In genomic region chr17:81926451-81927144, GRCh38 we compare ENCODE assay signal across 8 cellular contexts. TPM values are rescaled to one million over a fixed set of nuclear protein-coding genes. Genes with fewer than 3 reads are reported as not detected.
DNase-seq lines count a peak whose midpoint lies in the region; ATAC-seq and TF ChIP-seq lines count a peak whose summit lies in the region.

No MANE protein-coding gene starts in this region.

- peaks cover 0 to 16% (median 1%) of the 10 kb centered on the region in 4 donors for H3K27me3 ChIP-seq in esophagus muscularis mucosa

- peaks cover 8 to 14% (median 13%) of the 10 kb centered on the region in 4 donors for H3K36me3 ChIP-seq in esophagus muscularis mucosa

- TF ChIP-seq CTCF in GM12865 (IDR thresholded peaks at IDR 0.05; ENCODE audit: insufficient read depth, low read depth, low read length, missing control alignments) (no peak), esophagus muscularis mucosa (IDR thresholded peaks at IDR 0.05) (no peak)

- TF ChIP-seq POLR2A in esophagus muscularis mucosa (IDR thresholded peaks at IDR 0.05; ENCODE audit: low read depth), result no peak

- TF ChIP-seq EP300 in esophagus muscularis mucosa (IDR thresholded peaks at IDR 0.05), result no peak

- intact Hi-C loops in esophagus muscularis mucosa (cut with DNase I), result no loop called here

- peak; percentile 25 for ATAC-seq in HG02885 (IDR thresholded peaks at IDR 0.05; ENCODE audit: poor library complexity, unreplicated experiment)
- ATAC-seq in stimulated activated naive CD8-positive, alpha-beta T cell treated with anti-CD3 and anti-CD28 coated beads, Interleukin-15, Interleukin-2, amounts not matched to agents 100 U/mL and 50 U/mL, for 24 hours, result peak; percentile 16
- ATAC-seq in GM21526 (IDR thresholded peaks at IDR 0.05; ENCODE audit: low FRiP score, unreplicated experiment), result no peak

- peak overlapping the region; percentile 91 to 98 (median 95) for H3K27ac ChIP-seq in esophagus muscularis mucosa (replicated peaks in 1 of 4)

- H3K9me3 ChIP-seq in esophagus muscularis mucosa, result no peaks in the 10 kb centered on the region

- peak overlapping the region; percentile 90 for H3K4me3 ChIP-seq in GM12865 (ENCODE audit: low read depth, low read length)
- peak overlapping the region; percentile 80 to 99 (median 84) for H3K4me3 ChIP-seq in esophagus muscularis mucosa

- peaks cover 50 to 67% (median 64%) of the 10 kb centered on the region in 4 donors for H3K4me1 ChIP-seq in esophagus muscularis mucosa

- DNase-seq in GM12865 (ENCODE audit: low read depth) (peak; percentile 64), OCI-M1 (lab: John Stamatoyannopoulos, UW) (peak; percentile 88), esophagus muscularis mucosa (ENCODE audit: extremely low spot score) (peak; percentile 95), myocyte (ENCODE audit: low read depth) (peak; percentile 89)
- DNase-seq in activated T-cell treated with anti-CD3 and anti-CD28 coated beads, Interleukin-2, amount 50 U/mL, for 1 hour, result peak; percentile 61
- DNase-seq in stimulated activated naive CD8-positive, alpha-beta T cell treated with anti-CD3 and anti-CD28 coated beads, Interleukin-15, Interleukin-2, amounts not matched to agents 100 U/mL and 50 U/mL, for 24 hours, result peak; percentile 73

- whole genome bisulfite sequencing in esophagus muscularis mucosa, result 0% methylated on average over 26 of the region's 44 CpGs

RNA-seq across cellular contexts. Expression of gene MAFG, which starts 0.9 kb away (rescaled TPM):
- total RNA-seq in esophagus muscularis mucosa (10 to 100 TPM; 23.7 to 41.7 (median 33.6) TPM), myocyte (48.9 and 61.0 TPM in 2 replicates)
- polyA plus RNA-seq in myocyte (2012), result 55.5 TPM

RNA-seq across cellular contexts. Expression of gene SIRT7, which starts 8.6 kb away (rescaled TPM):
- total RNA-seq in esophagus muscularis mucosa, result 10 to 100 TPM; 13.9 to 27.0 (median 19.9) TPM
- 19.2 and 20.3 TPM in 2 replicates for total RNA-seq in myocyte
- polyA plus RNA-seq in myocyte (2012), result 19.5 TPM

RNA-seq across cellular contexts. Expression of gene PYCR1, which starts 10.5 kb away (rescaled TPM):
- total RNA-seq in esophagus muscularis mucosa (1 to 10 TPM; 2.1 to 6.5 (median 4.6) TPM), myocyte (120 and 223 TPM in 2 replicates)
- 164 TPM for polyA plus RNA-seq in myocyte (2012)

RNA-seq across cellular contexts. Expression of gene PCYT2, which starts 15.4 kb away (rescaled TPM):
- total RNA-seq in esophagus muscularis mucosa (10 to 100 TPM; 27.4 to 38.7 (median 33.3) TPM), myocyte (67.4 and 88.5 TPM in 2 replicates)
- 42.2 TPM for polyA plus RNA-seq in myocyte (2012)

RNA-seq across cellular contexts. Expression of gene MYADML2, which starts 20.4 kb away (rescaled TPM):
- total RNA-seq in esophagus muscularis mucosa, result not detected
- 0.16 and 1.3 TPM in 2 replicates for total RNA-seq in myocyte
- polyA plus RNA-seq in myocyte (2012), result 0.35 TPM

Comparison
In these comparisons a context has a peak if more than half of its experiments do, and no peak if none do; other contexts are left out.
1. RNA of gene PYCR1, which starts 10.5 kb away (total RNA-seq): 120 to 223 TPM in myocyte; 2.1 to 6.5 TPM in esophagus muscularis mucosa; every median in the first group is over 10 times any median in the second.
2. Peak in every context shown above with its lines, with median percentiles within 50 percentile points of each other: DNase-seq.